Comparison of ENCODE assay signal across 15 cellular contexts in the genomic region with DNA sequence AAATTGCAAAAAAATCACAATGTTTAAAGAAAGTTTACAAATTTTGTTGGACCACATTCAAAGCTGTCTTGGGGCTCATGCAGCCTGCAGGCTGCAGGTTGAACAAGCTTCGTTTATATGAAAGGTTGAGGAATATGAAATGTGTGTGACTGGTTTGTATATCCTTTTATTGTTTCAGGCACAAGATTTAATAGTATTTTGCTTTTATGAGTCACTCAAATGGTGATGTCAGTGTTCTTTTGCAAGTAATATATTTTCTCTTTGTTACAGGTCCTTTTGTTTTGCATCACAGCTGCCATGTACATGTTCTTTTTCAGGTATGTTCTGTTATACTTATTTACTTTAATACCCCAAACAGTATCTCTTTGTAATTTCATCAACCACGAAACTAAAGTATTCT.
"Had no signal": no experiment of that assay in that cellular context is flagged by ENCODE, and none has a peak within 500 bp of the region (broad histone marks: within the 10 kb centered on the region; RNA-seq: fewer than 3 reads in every experiment).

No MANE protein-coding gene starts in this region.

- H3K9me3 ChIP-seq: testis had no signal

- H3K4me1 ChIP-seq: lower lobe of right lung, psoas muscle, spleen, stomach, testis, upper lobe of right lung had no signal

- H3K4me3 ChIP-seq: lower lobe of right lung, psoas muscle, spleen, stomach, testis, upper lobe of right lung had no signal

- H3K36me3 ChIP-seq: brain microvascular endothelial cell, lower lobe of right lung, spleen, stomach, upper lobe of right lung had no signal

- ATAC-seq: left colon, lower lobe of right lung, psoas muscle, sciatic nerve, upper lobe of right lung had no signal

- H3K27me3 ChIP-seq: brain microvascular endothelial cell, spleen, stomach, testis, upper lobe of right lung had no signal

- H3K27ac ChIP-seq: brain microvascular endothelial cell, epithelial cell of prostate, lower lobe of right lung, psoas muscle, spleen, stomach, testis, upper lobe of right lung had no signal

- DNase-seq: activated CD4-positive, alpha-beta T cell treated with anti-CD3 and anti-CD28 coated beads, Interleukin-2, amount 50 U/mL, for 1 hour; amniotic stem cell; brain microvascular endothelial cell; cerebellar nuclear complex; effector memory CD4-positive, alpha-beta T cell; left colon; lower lobe of right lung; psoas muscle; spleen; stomach; T-helper 9 cell; testis; upper lobe of right lung had no signal
